2 cellular contexts compared by ENCODE assay signal in the genomic region with DNA sequence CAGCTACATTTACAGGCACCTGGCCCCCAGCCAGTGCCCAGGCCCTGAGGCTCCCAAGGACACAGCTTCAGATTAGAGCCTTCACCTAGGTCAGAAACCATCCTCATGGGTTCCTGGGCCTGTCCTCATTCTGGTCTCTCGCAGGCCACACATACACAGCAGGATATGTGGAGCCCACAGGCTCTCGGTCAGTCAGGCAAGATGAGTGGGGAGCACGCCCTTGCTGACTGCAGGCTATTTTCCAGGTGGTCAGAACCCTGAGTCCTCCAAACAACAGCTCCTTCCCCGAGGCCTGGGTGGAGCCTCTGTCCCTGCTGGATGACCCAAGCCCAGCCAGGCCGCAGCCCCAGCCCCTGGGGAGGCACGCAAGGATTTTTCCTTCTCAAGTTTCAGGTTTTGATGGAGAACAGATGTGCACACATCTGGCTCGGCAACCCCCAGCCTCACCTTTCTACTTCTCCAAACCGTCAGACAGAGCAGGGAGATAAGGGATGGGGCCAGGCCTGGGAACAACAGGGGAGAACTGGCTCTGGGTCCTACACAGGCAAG.
TF ChIP-seq lines count a peak whose summit lies in the region.

No MANE protein-coding gene starts in this region.

TF ChIP-seq in A549, 52 proteins besides CTCF, POLR2A, EP300 and RAD21:
- TF ChIP-seq, protein P1, sequence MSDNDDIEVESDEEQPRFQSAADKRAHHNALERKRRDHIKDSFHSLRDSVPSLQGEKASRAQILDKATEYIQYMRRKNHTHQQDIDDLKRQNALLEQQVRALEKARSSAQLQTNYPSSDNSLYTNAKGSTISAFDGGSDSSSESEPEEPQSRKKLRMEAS (IDR thresholded peaks at IDR 0.05), result peak; percentile 12
- TF ChIP-seq SREBF2 (IDR thresholded peaks at IDR 0.05), result no peak

TF ChIP-seq in HCT116, 20 proteins besides CTCF, POLR2A, EP300 and RAD21 (continued from another document):
- TF ChIP-seq, protein P1 (IDR thresholded peaks at IDR 0.05), result no peak
- no peak for TF ChIP-seq JUND (IDR thresholded peaks at IDR 0.05)
- no peak for TF ChIP-seq EZH2 (IDR thresholded peaks at IDR 0.05)
- no peak for TF ChIP-seq TCF7L2 (IDR thresholded peaks at IDR 0.05; ENCODE audit: borderline replicate concordance, extremely low read depth, insufficient read depth, insufficient read length)
- TF ChIP-seq ZNF274 (IDR thresholded peaks at IDR 0.05; ENCODE audit: low read depth, low read length), result no peak
- TF ChIP-seq, protein P2, sequence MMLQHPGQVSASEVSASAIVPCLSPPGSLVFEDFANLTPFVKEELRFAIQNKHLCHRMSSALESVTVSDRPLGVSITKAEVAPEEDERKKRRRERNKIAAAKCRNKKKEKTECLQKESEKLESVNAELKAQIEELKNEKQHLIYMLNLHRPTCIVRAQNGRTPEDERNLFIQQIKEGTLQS (IDR thresholded peaks at IDR 0.05), result no peak
- no peak for TF ChIP-seq CEBPB (IDR thresholded peaks at IDR 0.05; ENCODE audit: low read depth)
- no peak for TF ChIP-seq ZFX (IDR thresholded peaks at IDR 0.05)
- TF ChIP-seq CBX3 (IDR thresholded peaks at IDR 0.05; ENCODE audit: low read depth), result no peak
- TF ChIP-seq POLR2AphosphoS5 (IDR thresholded peaks at IDR 0.05; ENCODE audit: low read depth, low read length), result no peak
- no peak for TF ChIP-seq ZBTB33 (IDR thresholded peaks at IDR 0.05; ENCODE audit: extremely low read depth, insufficient replicate concordance, low read length)
- no peak for TF ChIP-seq EGR1 (IDR thresholded peaks at IDR 0.05; ENCODE audit: low read depth)
TF ChIP-seq in HCT116: peak in this region for 0.
